Comparison of ENCODE assay signal across 28 cellular contexts in genomic region chr13:46352810-46353209, GRCh38. TPM values are rescaled to one million over a fixed set of nuclear protein-coding genes. Genes with fewer than 3 reads are reported as not detected.
A peak's percentile ranks its signal among the peaks of the same experiment; 100 is the strongest.
DNase-seq lines count a peak whose midpoint lies in the region; ATAC-seq and TF ChIP-seq lines count a peak whose summit lies in the region.
"Had no signal": no experiment of that assay in that cellular context is flagged by ENCODE, and none has a peak within 500 bp of the region (broad histone marks: within the 10 kb centered on the region; RNA-seq: fewer than 3 reads in every experiment).

No MANE protein-coding gene starts in this region.

- H3K4me1 Mint-ChIP-seq in CD14-positive monocyte (peaks cover 46% of the 10 kb centered on the region), HFFc6 (ENCODE audit: low read depth) (peaks cover 19% of the 10 kb centered on the region)
- peaks cover 5 to 7% (median 6%) of the 10 kb centered on the region in 7 donors for H3K4me1 Mint-ChIP-seq in naive thymus-derived CD4-positive, alpha-beta T cell
- H3K4me1 Mint-ChIP-seq: mesothelial cell of epicardium had no signal

- H3K27ac ChIP-seq in adrenal gland (peak overlapping the region in 1 of 5 donors; percentile 45), GM23248 (no peak overlapping the region)
- no peak overlapping the region for H3K27ac ChIP-seq in naive thymus-derived CD4-positive, alpha-beta T cell (ENCODE audit: low read depth, low read length)
- H3K27ac ChIP-seq: colonic mucosa, Peyer's patch, SJCRH30, suprapubic skin had no signal

- H3F3A ChIP-seq in GM23248 (ENCODE audit: insufficient read depth), result peaks cover 34% of the 10 kb centered on the region

- no peak overlapping the region for H2AFZ ChIP-seq in GM23248

- H3K9me2 ChIP-seq in GM23248 (ENCODE audit: insufficient read depth), result no peaks in the 10 kb centered on the region

- CTCF ChIA-PET in naive thymus-derived CD4-positive, alpha-beta T cell (lab: Charles Lee), result no interaction called here

- no peak overlapping the region for H3K9ac ChIP-seq in GM23248

- H3K27ac Mint-ChIP-seq in CD14-positive monocyte, result peak overlapping the region; percentile 98 to 100 (median 99)
- H3K27ac Mint-ChIP-seq in naive thymus-derived CD4-positive, alpha-beta T cell, result no peak overlapping the region
- H3K27ac Mint-ChIP-seq in HFFc6, result no peak overlapping the region
- H3K27ac Mint-ChIP-seq: activated CD4-positive, alpha-beta T cell treated with anti-CD3 and anti-CD28 coated beads, Interleukin-2, amount 10 ng/mL, durations not matched to agents 7 days and 5 days; activated naive CD8-positive, alpha-beta T cell treated with anti-CD3 and anti-CD28 coated beads for 36 hours; CD4-positive, alpha-beta T cell; mesothelial cell of epicardium; T-cell; WTC11 had no signal

- no peak overlapping the region for H3K4me3 ChIP-seq in adrenal gland
- H3K4me3 ChIP-seq in naive thymus-derived CD4-positive, alpha-beta T cell (ENCODE audit: low read length), result no peak overlapping the region
- H3K4me3 ChIP-seq in GM23248, result no peak overlapping the region
- H3K4me3 ChIP-seq: colonic mucosa, K562, Peyer's patch, SJCRH30, suprapubic skin had no signal

- intact Hi-C loops in CD14-positive monocyte (cut with micrococcal nuclease) (loop anchor here (5.0 to 10.0 kb wide), 2 partner anchors 34 to 52 kb away; partner anchors contain the start of gene RUBCNL (in 1 of the 2)), adrenal gland (cut with DNase I) (no loop called here)
- intact Hi-C loops in naive thymus-derived CD4-positive, alpha-beta T cell (cut with micrococcal nuclease), result no loop called here

- DNase-seq in Ammon's horn (ENCODE audit: low spot score), result peak; percentile 33
- peak; percentile 64 for DNase-seq in CD14-positive monocyte (ENCODE audit: low spot score)
- DNase-seq in adrenal gland, result peak in 5 of 7 donors; percentile 30 to 60 (median 31)
- DNase-seq in naive thymus-derived CD4-positive, alpha-beta T cell, result no peak
- DNase-seq in D341Med (ENCODE audit: low spot score), result no peak
- no peak for DNase-seq in GM23248
- DNase-seq in nucleus accumbens (lab: John Stamatoyannopoulos, UW), result no peak
- DNase-seq in HFFc6, result no peak
- DNase-seq: activated CD4-positive, alpha-beta T cell treated with anti-CD3 and anti-CD28 coated beads, Interleukin-2, amount 10 ng/mL, durations not matched to agents 7 days and 5 days; activated effector memory CD4-positive, alpha-beta T cell treated with anti-CD3 and anti-CD28 coated beads, Interleukin-2, amount 50 U/mL, for 16 hours; activated naive CD8-positive, alpha-beta T cell treated with anti-CD3 and anti-CD28 coated beads for 36 hours; activated T-cell treated with anti-CD3 and anti-CD28 coated beads, Interleukin-2, amount 50 U/mL, for 1 hour; CD4-positive, alpha-beta T cell; colonic mucosa; effector memory CD4-positive, alpha-beta T cell; naive B cell; NCI-H2029 treated with DMSO at 0.1 percent for 48 hours; NCI-H2227 treated with DMSO at 0.1 percent for 48 hours; NCI-H69; Peyer's patch; SJCRH30; stimulated activated naive CD4-positive, alpha-beta T cell; T-cell had no signal

- WGBS in adrenal gland, 4 donors, result 65 to 82% (median 78%) methylated on average over 8 of the region's 8 CpGs
- 97 to 98% methylated on average over 8 of the region's 8 CpGs for WGBS in GM23248 (ENCODE audit: low coverage in 1 of 2, low lambda C conversion rate in 2 of 2, missing lambda C conversion rate in 2 of 2), 2 experiments

- no peak for TF ChIP-seq POLR2A in adrenal gland (IDR thresholded peaks at IDR 0.05)

- no peak overlapping the region for H3K4me3 Mint-ChIP-seq in CD14-positive monocyte
- H3K4me3 Mint-ChIP-seq in naive thymus-derived CD4-positive, alpha-beta T cell, result no peak overlapping the region
- H3K4me3 Mint-ChIP-seq in HFFc6, result no peak overlapping the region
- H3K4me3 Mint-ChIP-seq: activated CD4-positive, alpha-beta T cell treated with anti-CD3 and anti-CD28 coated beads, Interleukin-2, amount 10 ng/mL, durations not matched to agents 7 days and 5 days; activated naive CD8-positive, alpha-beta T cell treated with anti-CD3 and anti-CD28 coated beads for 36 hours; CD4-positive, alpha-beta T cell; mesothelial cell of epicardium; naive B cell; T-cell; WTC11 had no signal

- in situ Hi-C loops in GM23248 (cut with MboI), result no loop called here

- H3K9me3 Mint-ChIP-seq in CD14-positive monocyte, result peaks cover 3 to 8% (median 6%) of the 10 kb centered on the region in 7 donors
- H3K9me3 Mint-ChIP-seq in naive thymus-derived CD4-positive, alpha-beta T cell, result peaks cover 0 to 26% (median 1%) of the 10 kb centered on the region in 11 donors
- H3K9me3 Mint-ChIP-seq in HFFc6, result peaks cover 26% of the 10 kb centered on the region
- H3K9me3 Mint-ChIP-seq: naive B cell had no signal

- H3K27me3 ChIP-seq in adrenal gland, result no peaks in the 10 kb centered on the region
- no peaks in the 10 kb centered on the region for H3K27me3 ChIP-seq in naive thymus-derived CD4-positive, alpha-beta T cell (ENCODE audit: control insufficient read depth in 2 of 2, insufficient read depth in 2 of 2, low read length in 2 of 2)
- no peaks in the 10 kb centered on the region for H3K27me3 ChIP-seq in GM23248 (replicated peaks; ENCODE audit: insufficient read depth)
- H3K27me3 ChIP-seq: colonic mucosa, Peyer's patch, SJCRH30, suprapubic skin had no signal

- no peak for TF ChIP-seq CTCF in CD14-positive monocyte (IDR thresholded peaks at IDR 0.05)
- no peak for TF ChIP-seq CTCF in adrenal gland (IDR thresholded peaks at IDR 0.05)
- TF ChIP-seq CTCF in HFFc6 (IDR thresholded peaks at IDR 0.05), result no peak

- no peaks in the 10 kb centered on the region for H4K20me1 ChIP-seq in GM23248 (ENCODE audit: insufficient read depth)

- POLR2A ChIA-PET in naive thymus-derived CD4-positive, alpha-beta T cell (lab: Charles Lee), result no interaction called here

- H3K27me3 Mint-ChIP-seq in CD14-positive monocyte (ENCODE audit: low read depth in 3 of 3) (peaks cover 0 to 2% (median 0%) of the 10 kb centered on the region in 3 donors), HFFc6 (ENCODE audit: insufficient read depth) (peaks cover 14% of the 10 kb centered on the region; the same call in 1 of the 2 replicates)
- no peaks in the 10 kb centered on the region for H3K27me3 Mint-ChIP-seq in naive thymus-derived CD4-positive, alpha-beta T cell
- H3K27me3 Mint-ChIP-seq: activated CD4-positive, alpha-beta T cell treated with anti-CD3 and anti-CD28 coated beads, Interleukin-2, amount 10 ng/mL, durations not matched to agents 7 days and 5 days; activated naive CD8-positive, alpha-beta T cell treated with anti-CD3 and anti-CD28 coated beads for 36 hours; CD4-positive, alpha-beta T cell; naive B cell; T-cell had no signal

- H3K79me2 ChIP-seq in GM23248 (ENCODE audit: insufficient read depth), result no peaks in the 10 kb centered on the region

- no peaks in the 10 kb centered on the region for H3K9me3 ChIP-seq in adrenal gland (replicated peaks in 1 of 3)
- H3K9me3 ChIP-seq in naive thymus-derived CD4-positive, alpha-beta T cell (ENCODE audit: control insufficient read depth in 2 of 3, low read length in 3 of 3), result no peaks in the 10 kb centered on the region
- no peaks in the 10 kb centered on the region for H3K9me3 ChIP-seq in GM23248 (ENCODE audit: low read depth)
- H3K9me3 ChIP-seq: colonic mucosa, Peyer's patch, SJCRH30, suprapubic skin had no signal

- H3K4me2 ChIP-seq in GM23248 (ENCODE audit: unreplicated experiment), result no peak overlapping the region

- peak; percentile 64 for ATAC-seq in naive thymus-derived CD4-positive, alpha-beta T cell
- ATAC-seq: K562, T-cell, WTC11 had no signal

- H3K36me3 Mint-ChIP-seq in CD14-positive monocyte (peaks cover 33 to 47% of the 10 kb centered on the region in 2 donors), HFFc6 (ENCODE audit: low read depth) (peaks cover 14% of the 10 kb centered on the region)
- peaks cover 0 to 24% (median 0%) of the 10 kb centered on the region in 5 donors for H3K36me3 Mint-ChIP-seq in naive thymus-derived CD4-positive, alpha-beta T cell
- H3K36me3 Mint-ChIP-seq: mesothelial cell of epicardium, WTC11 had no signal

- no peaks in the 10 kb centered on the region for H3K4me1 ChIP-seq in adrenal gland (replicated peaks in 1 of 2)
- H3K4me1 ChIP-seq in naive thymus-derived CD4-positive, alpha-beta T cell (ENCODE audit: control insufficient read depth in 2 of 2, insufficient read depth in 2 of 2, low read length in 2 of 2), result no peaks in the 10 kb centered on the region
- H3K4me1 ChIP-seq in GM23248 (ENCODE audit: insufficient read depth), result peaks cover 15% of the 10 kb centered on the region
- H3K4me1 ChIP-seq: colonic mucosa, Peyer's patch, suprapubic skin had no signal

- no peaks in the 10 kb centered on the region for H3K36me3 ChIP-seq in adrenal gland (replicated peaks in 1 of 2)
- H3K36me3 ChIP-seq in naive thymus-derived CD4-positive, alpha-beta T cell (ENCODE audit: control insufficient read depth in 2 of 3, insufficient read depth in 3 of 3, low read length in 3 of 3), result no peaks in the 10 kb centered on the region
- no peaks in the 10 kb centered on the region for H3K36me3 ChIP-seq in GM23248 (ENCODE audit: low read depth)
- H3K36me3 ChIP-seq: Peyer's patch, SJCRH30 had no signal

RNA-seq across cellular contexts. Expression of gene RUBCNL, which starts 34.2 kb away (rescaled TPM):
- polyA plus RNA-seq in CD14-positive monocyte (1 to 10 TPM; 1.5 to 2.8 TPM), adrenal gland (1 to 10 TPM in 2 of 3 donors, under 1 TPM in 1; 0.81 to 2.9 (median 2.3) TPM), GM23248 (2016; fragmentation: Nextera tagmentation; extraction: Ambion mirVana) (1.1 and 1.3 TPM in 2 replicates)
- total RNA-seq in adrenal gland, result 1 to 10 TPM; 1.1 to 7.9 (median 3.6) TPM
- total RNA-seq in naive thymus-derived CD4-positive, alpha-beta T cell, result 1 to 10 TPM in 2 of 5 experiments, under 1 TPM in 3; 0.24 to 5.5 (median 0.56) TPM
- under 1 TPM; 0.04 to 0.16 TPM for polyA plus RNA-seq in naive thymus-derived CD4-positive, alpha-beta T cell
- 2.1 and 2.7 TPM in 2 replicates for total RNA-seq in GM23248 (2014; rRNA removed; shearing (Covaris generic))
- total RNA-seq in HFFc6 (2021; fragmentation: NEBNext Ultra II Directional; extraction: Animal tissue kit (Norgen Biotek cat#: 25700)), result not detected
- total RNA-seq: activated CD4-positive, alpha-beta T cell treated with anti-CD3 and anti-CD28 coated beads, Interleukin-2, amount 10 ng/mL, durations not matched to agents 7 days and 5 days; bronchial epithelial cell had no signal

Comparison
In these comparisons a context has a peak if more than half of its experiments do, and no peak if none do; other contexts are left out.
1. DNase-seq: peak in Ammon's horn (single experiment), CD14-positive monocyte (single experiment) and adrenal gland (5 of 7); none in naive thymus-derived CD4-positive, alpha-beta T cell (0 of 9), D341Med (single experiment), GM23248 (single experiment), nucleus accumbens (0 of 56) and HFFc6 (single experiment).
2. H3K27ac Mint-ChIP-seq: peak in CD14-positive monocyte (7 of 7); none in naive thymus-derived CD4-positive, alpha-beta T cell (0 of 9) and HFFc6 (single experiment).
3. intact Hi-C loops: an anchor here in CD14-positive monocyte (5.0 to 10.0 kb wide); none called in adrenal gland and naive thymus-derived CD4-positive, alpha-beta T cell.